ENCODE assay signal across 1 cellular context in the genomic region with DNA sequence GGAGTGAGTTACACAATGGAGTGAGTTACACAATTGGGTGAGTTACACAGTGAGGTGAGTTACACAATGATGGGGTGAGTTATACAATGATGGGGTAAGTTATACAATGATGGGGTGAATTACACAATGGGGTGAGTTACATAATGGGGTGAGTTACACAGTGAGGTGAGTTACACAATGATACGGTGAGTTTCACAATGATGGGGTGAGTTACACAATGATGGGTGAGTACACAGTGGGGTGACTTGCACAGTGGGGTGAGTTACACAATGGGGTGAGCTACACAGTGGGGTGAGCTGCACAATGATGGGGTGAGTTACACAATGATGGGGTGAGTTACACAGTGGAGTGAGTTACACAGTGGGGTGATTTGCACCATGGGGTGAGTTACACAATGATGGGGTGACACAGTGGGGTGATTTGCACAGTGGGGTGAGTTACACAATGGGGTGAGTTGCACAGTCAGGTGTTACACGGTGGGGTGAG.
TF ChIP-seq lines count a peak whose summit lies in the region.

No MANE protein-coding gene starts in this region.

TF ChIP-seq in HepG2, 621 proteins besides CTCF, POLR2A, EP300 and RAD21:
- TF ChIP-seq FOXK2 (IDR thresholded peaks at IDR 0.05) (0 out of 2 replicates have a peak, but pooled peaks have one; percentile 10), SNRNP70 (IDR thresholded peaks at IDR 0.05; ENCODE audit: low read depth, low read length) (no peak), ATF7 (IDR thresholded peaks at IDR 0.05) (0 out of 2 replicates have a peak, but pooled peaks have one; percentile 3), ATF7 (CRISPR knock-in tag; IDR thresholded peaks at IDR 0.05) (no peak), CEBPB (IDR thresholded peaks at IDR 0.05; ENCODE audit: borderline replicate concordance, low read depth, low read length) (peak; percentile 73), ATM (IDR thresholded peaks at IDR 0.05; ENCODE audit: borderline replicate concordance) (peak; percentile 50; the same call in 1 of the 2 replicates)
- TF ChIP-seq, protein P1, sequence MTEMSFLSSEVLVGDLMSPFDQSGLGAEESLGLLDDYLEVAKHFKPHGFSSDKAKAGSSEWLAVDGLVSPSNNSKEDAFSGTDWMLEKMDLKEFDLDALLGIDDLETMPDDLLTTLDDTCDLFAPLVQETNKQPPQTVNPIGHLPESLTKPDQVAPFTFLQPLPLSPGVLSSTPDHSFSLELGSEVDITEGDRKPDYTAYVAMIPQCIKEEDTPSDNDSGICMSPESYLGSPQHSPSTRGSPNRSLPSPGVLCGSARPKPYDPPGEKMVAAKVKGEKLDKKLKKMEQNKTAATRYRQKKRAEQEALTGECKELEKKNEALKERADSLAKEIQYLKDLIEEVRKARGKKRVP (CRISPR knock-in tag; IDR thresholded peaks at IDR 0.05): 0 out of 4 replicates have a peak, but pooled peaks of 1 of the 2 experiments have one; percentile 25
- TF ChIP-seq, protein P2, sequence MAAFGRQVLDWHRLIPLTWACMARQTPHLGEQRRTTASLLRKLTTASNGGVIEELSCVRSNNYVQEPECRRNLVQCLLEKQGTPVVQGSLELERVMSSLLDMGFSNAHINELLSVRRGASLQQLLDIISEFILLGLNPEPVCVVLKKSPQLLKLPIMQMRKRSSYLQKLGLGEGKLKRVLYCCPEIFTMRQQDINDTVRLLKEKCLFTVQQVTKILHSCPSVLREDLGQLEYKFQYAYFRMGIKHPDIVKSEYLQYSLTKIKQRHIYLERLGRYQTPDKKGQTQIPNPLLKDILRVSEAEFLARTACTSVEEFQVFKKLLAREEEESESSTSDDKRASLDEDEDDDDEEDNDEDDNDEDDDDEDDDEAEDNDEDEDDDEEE (CRISPR knock-in tag; IDR thresholded peaks at IDR 0.05): no peak
